Comparison of ENCODE assay signal across 1 cellular context in genomic region chr7:22411977-22412693, GRCh38.
TF ChIP-seq lines count a peak whose summit lies in the region.

No MANE protein-coding gene starts in this region.

TF ChIP-seq in HepG2, 621 proteins besides CTCF, POLR2A, EP300 and RAD21 (continued from another document):
- TF ChIP-seq E2F1 (CRISPR knock-in tag; IDR thresholded peaks at IDR 0.05) (no peak), IKZF5 (CRISPR knock-in tag; IDR thresholded peaks at IDR 0.05) (no peak), FOXO4 (CRISPR knock-in tag; conservative IDR thresholded peaks at IDR 0.05) (no peak), SALL2 (CRISPR knock-in tag; IDR thresholded peaks at IDR 0.05) (no peak)
